Comparison of ENCODE assay signal across 9 cellular contexts in the genomic region with DNA sequence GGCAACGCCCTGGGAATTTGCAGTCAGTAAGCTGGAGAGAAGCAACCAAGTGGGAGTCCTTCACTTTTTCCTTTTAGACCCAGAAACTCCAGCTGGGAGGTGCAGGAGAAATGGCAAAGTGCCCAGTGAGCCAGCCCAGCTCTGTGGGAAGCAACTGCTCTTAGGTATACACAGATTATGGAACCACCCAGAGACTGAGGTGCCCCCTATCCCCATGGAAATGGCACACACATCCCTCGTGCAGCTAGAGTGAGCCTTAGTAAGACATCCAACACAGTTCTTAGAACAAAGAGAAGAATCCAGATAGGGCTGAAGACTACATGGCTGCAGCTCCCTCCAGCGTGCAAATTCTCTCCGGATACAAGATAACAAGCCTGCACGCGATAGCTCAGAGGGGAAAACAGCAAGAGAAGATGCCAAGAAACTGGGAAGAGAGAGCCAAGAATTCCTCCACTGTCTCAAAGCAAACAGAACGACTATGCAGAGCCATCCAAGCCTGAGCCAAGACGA. TPM values are rescaled to one million over a fixed set of nuclear protein-coding genes. Genes with fewer than 3 reads are reported as not detected.
DNase-seq lines count a peak whose midpoint lies in the region; ATAC-seq and TF ChIP-seq lines count a peak whose summit lies in the region.
"Had no signal": no experiment of that assay in that cellular context is flagged by ENCODE, and none has a peak within 500 bp of the region (broad histone marks: within the 10 kb centered on the region; RNA-seq: fewer than 3 reads in every experiment).

No MANE protein-coding gene starts in this region.

- H3K4me3 ChIP-seq in Caco-2 (ENCODE audit: low read depth, low read length), result no peak overlapping the region

- H3K9me3 Mint-ChIP-seq in natural killer cell (no peaks in the 10 kb centered on the region), Caco-2 (ENCODE audit: unreplicated experiment) (no peaks in the 10 kb centered on the region)
- H3K9me3 Mint-ChIP-seq in natural killer cell treated with Interleukin-12 subunit alpha and Interleukin-12 subunit beta and Interleukin-15 and Interleukin-18, amount 100 ng/mL, for 72 hours, result no peaks in the 10 kb centered on the region
- no peaks in the 10 kb centered on the region for H3K9me3 Mint-ChIP-seq in effector memory CD8-positive, alpha-beta T cell

- H3K27me3 ChIP-seq in Caco-2 (replicated peaks; ENCODE audit: control insufficient read depth, insufficient read depth, low read length), result no peaks in the 10 kb centered on the region

- H3K4me1 Mint-ChIP-seq in natural killer cell (peaks cover 24 to 43% of the 10 kb centered on the region in 2 donors), Caco-2 (ENCODE audit: low read depth, unreplicated experiment) (peaks cover 22% of the 10 kb centered on the region)
- peaks cover 14 to 44% of the 10 kb centered on the region in 2 donors for H3K4me1 Mint-ChIP-seq in natural killer cell treated with Interleukin-12 subunit alpha and Interleukin-12 subunit beta and Interleukin-15 and Interleukin-18, amount 100 ng/mL, for 72 hours (ENCODE audit: low read depth in 2 of 2)
- H3K4me1 Mint-ChIP-seq in effector memory CD8-positive, alpha-beta T cell (ENCODE audit: low read depth in 2 of 2), result peaks cover 27 to 39% of the 10 kb centered on the region in 2 donors

- TF ChIP-seq CTCF in natural killer cell (IDR thresholded peaks at IDR 0.05), result no peak
- TF ChIP-seq CTCF in Caco-2 (IDR thresholded peaks at IDR 0.05; ENCODE audit: insufficient read depth in 1 of 2, low read depth in 1 of 2, low read length in 1 of 2, severe bottlenecking in 1 of 2, unreplicated experiment in 1 of 2), result no peak

- peaks cover 4% of the 10 kb centered on the region for H3K4me1 ChIP-seq in Caco-2

- no peaks in the 10 kb centered on the region for H3K9me3 ChIP-seq in Caco-2

- ATAC-seq in natural killer cell, result no peak
- no peak for ATAC-seq in natural killer cell treated with Interleukin-12 subunit alpha and Interleukin-12 subunit beta and Interleukin-15 and Interleukin-18, amount 100 ng/mL, for 72 hours
- no peak for ATAC-seq in effector memory CD8-positive, alpha-beta T cell (replicated peaks)
- ATAC-seq in HG03469 (IDR thresholded peaks at IDR 0.05; ENCODE audit: unreplicated experiment), result no peak

- POLR2A ChIA-PET in Caco-2 (lab: Charles Lee), result no interaction called here

- BruUV-seq in Caco-2 (replicated peaks; lab: Mats Ljungman, UMichigan), result no TSS peak

- H3K27me3 Mint-ChIP-seq in natural killer cell (ENCODE audit: low read depth in 2 of 2) (no peaks in the 10 kb centered on the region), Caco-2 (ENCODE audit: insufficient read depth, unreplicated experiment) (no peaks in the 10 kb centered on the region)
- H3K27me3 Mint-ChIP-seq in natural killer cell treated with Interleukin-12 subunit alpha and Interleukin-12 subunit beta and Interleukin-15 and Interleukin-18, amount 100 ng/mL, for 72 hours, result peaks cover 0 to 5% of the 10 kb centered on the region in 2 donors
- H3K27me3 Mint-ChIP-seq in effector memory CD8-positive, alpha-beta T cell, result no peaks in the 10 kb centered on the region

- CTCF ChIA-PET in Caco-2 (lab: Charles Lee), result interaction anchor here (1.3 kb wide), 1 partner anchor 33 kb away, joined by 3 read pairs; no protein-coding TSS in a partner anchor

- no peaks in the 10 kb centered on the region for H3K36me3 ChIP-seq in Caco-2 (ENCODE audit: control insufficient read depth, insufficient read depth, low read length)

- H3K4me3 Mint-ChIP-seq in natural killer cell (no peak overlapping the region), Caco-2 (ENCODE audit: unreplicated experiment) (no peak overlapping the region)
- H3K4me3 Mint-ChIP-seq in natural killer cell treated with Interleukin-12 subunit alpha and Interleukin-12 subunit beta and Interleukin-15 and Interleukin-18, amount 100 ng/mL, for 72 hours, result no peak overlapping the region
- no peak overlapping the region for H3K4me3 Mint-ChIP-seq in effector memory CD8-positive, alpha-beta T cell

- intact Hi-C loops in natural killer cell (cut with micrococcal nuclease), result no loop called here
- intact Hi-C loops in Caco-2 (cut with micrococcal nuclease; ENCODE audit: unreplicated experiment), result no loop called here

- DNase-seq in natural killer cell, result no peak
- DNase-seq in natural killer cell treated with Interleukin-12 subunit alpha and Interleukin-12 subunit beta and Interleukin-15 and Interleukin-18, amount 100 ng/mL, for 72 hours (ENCODE audit: low spot score), result no peak
- DNase-seq in effector memory CD8-positive, alpha-beta T cell, result no peak
- peak; percentile 11 for DNase-seq in middle frontal gyrus (ENCODE audit: extremely low spot score, low spot score)
- no peak for DNase-seq in Caco-2
- DNase-seq in DMS53 treated with DMSO at 0.1 percent for 48 hours (lab: John Stamatoyannopoulos, UW; ENCODE audit: unreplicated experiment), result no peak
- no peak for DNase-seq in stimulated activated CD4-positive, alpha-beta T cell treated with anti-CD3 and anti-CD28 coated beads, Interleukin-1b, Interleukin-23, amount 100 ng/mL, for 48 hours
- DNase-seq: DMS79 treated with DMSO at 0.1 percent for 48 hours had no signal

- H3K36me3 Mint-ChIP-seq in natural killer cell (no peaks in the 10 kb centered on the region), Caco-2 (ENCODE audit: insufficient read depth, unreplicated experiment) (peaks cover 35% of the 10 kb centered on the region)
- H3K36me3 Mint-ChIP-seq in natural killer cell treated with Interleukin-12 subunit alpha and Interleukin-12 subunit beta and Interleukin-15 and Interleukin-18, amount 100 ng/mL, for 72 hours, result peaks cover 5% of the 10 kb centered on the region
- peaks cover 60% of the 10 kb centered on the region for H3K36me3 Mint-ChIP-seq in effector memory CD8-positive, alpha-beta T cell (ENCODE audit: insufficient read depth)

- peak overlapping the region; percentile 11 to 68 for H3K27ac Mint-ChIP-seq in natural killer cell
- H3K27ac Mint-ChIP-seq in natural killer cell treated with Interleukin-12 subunit alpha and Interleukin-12 subunit beta and Interleukin-15 and Interleukin-18, amount 100 ng/mL, for 72 hours, result no peak overlapping the region
- H3K27ac Mint-ChIP-seq in effector memory CD8-positive, alpha-beta T cell, result peak overlapping the region; percentile 86 to 89
- no peak overlapping the region for H3K27ac Mint-ChIP-seq in Caco-2 (ENCODE audit: unreplicated experiment)

RNA-seq across cellular contexts. Expression of gene IRAK1, which starts 26.6 kb away (rescaled TPM):
- total RNA-seq in natural killer cell (100 to 1,000 TPM in 2 of 3 donors, 10 to 100 TPM in 1; 87.5 to 114 (median 107) TPM), Caco-2 (2022) (119 and 126 TPM in 2 replicates)
- 100 to 1,000 TPM; 136 to 258 TPM for total RNA-seq in natural killer cell treated with Interleukin-12 subunit alpha and Interleukin-12 subunit beta and Interleukin-15 and Interleukin-18, amount 100 ng/mL, for 72 hours

RNA-seq across cellular contexts. Expression of gene MECP2, which starts 51.2 kb away (rescaled TPM):
- total RNA-seq in natural killer cell (100 to 1,000 TPM; 177 to 198 (median 182) TPM), Caco-2 (2022) (30.6 and 36.4 TPM in 2 replicates)
- total RNA-seq in natural killer cell treated with Interleukin-12 subunit alpha and Interleukin-12 subunit beta and Interleukin-15 and Interleukin-18, amount 100 ng/mL, for 72 hours, result 100 to 1,000 TPM in 1 of 2 donors, 10 to 100 TPM in 1; 65.5 to 103 TPM

Comparison
In these comparisons a context has a peak if more than half of its experiments do, and no peak if none do; other contexts are left out.
1. H3K27ac Mint-ChIP-seq: peak in natural killer cell (2 of 2) and effector memory CD8-positive, alpha-beta T cell (2 of 2); none in natural killer cell treated with Interleukin-12 subunit alpha and Interleukin-12 subunit beta and Interleukin-15 and Interleukin-18, amount 100 ng/mL, for 72 hours (0 of 2) and Caco-2 (single experiment).